Comparison of ENCODE assay signal across 1 cellular context in the genomic region with DNA sequence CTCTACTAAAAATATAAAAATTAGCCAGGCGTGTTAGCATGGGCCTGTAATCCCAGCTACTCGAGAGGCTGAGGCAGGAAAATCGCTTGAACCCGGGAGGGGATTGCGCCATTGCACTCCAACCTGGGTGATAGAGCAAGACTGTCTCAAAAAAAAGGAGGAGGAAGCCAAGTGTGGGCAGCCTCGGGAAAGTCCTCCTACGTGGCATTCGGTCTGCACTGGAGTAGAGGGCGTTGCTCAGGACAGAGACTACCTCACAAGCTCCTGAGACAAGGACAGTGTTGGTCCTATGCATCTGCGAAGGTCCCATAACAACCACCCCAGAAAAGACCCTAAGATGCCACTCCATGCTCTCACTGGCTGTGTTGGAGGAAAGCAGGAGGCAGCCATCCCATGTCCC.
TF ChIP-seq lines count a peak whose summit lies in the region.

No MANE protein-coding gene starts in this region.

TF ChIP-seq in H1, 55 proteins besides CTCF, POLR2A, EP300 and RAD21:
- TF ChIP-seq POLR2AphosphoS5 (IDR thresholded peaks at IDR 0.05; ENCODE audit: low read depth, low read length): no peak
- TF ChIP-seq TBP (IDR thresholded peaks at IDR 0.05; ENCODE audit: low read depth, low read length): no peak
- TF ChIP-seq PHF8 (conservative IDR thresholded peaks at IDR 0.05; ENCODE audit: low read depth, low read length): no peak
- no peak for TF ChIP-seq EZH2 (IDR thresholded peaks at IDR 0.05; ENCODE audit: low read depth, low read length, severe bottlenecking)
- no peak for TF ChIP-seq ATF3 (IDR thresholded peaks at IDR 0.05; ENCODE audit: insufficient read depth, low read depth, low read length)
- no peak for TF ChIP-seq TEAD4 (IDR thresholded peaks at IDR 0.05; ENCODE audit: low read depth, low read length)
- no peak for TF ChIP-seq SIX5 (IDR thresholded peaks at IDR 0.05; ENCODE audit: low read depth, low read length)
- TF ChIP-seq USF2 (IDR thresholded peaks at IDR 0.05; ENCODE audit: low read length): no peak
- no peak for TF ChIP-seq CBX8 (IDR thresholded peaks at IDR 0.05; ENCODE audit: borderline replicate concordance, low read depth, low read length)
- TF ChIP-seq SUZ12 (IDR thresholded peaks at IDR 0.05; ENCODE audit: low read length): no peak
- TF ChIP-seq RNF2 (IDR thresholded peaks at IDR 0.05; ENCODE audit: borderline replicate concordance, low read depth, low read length, missing control alignments, poor library complexity, severe bottlenecking): no peak
- TF ChIP-seq RBBP5 (IDR thresholded peaks at IDR 0.05; ENCODE audit: borderline replicate concordance, low read depth, low read length): no peak
- TF ChIP-seq MAFK (IDR thresholded peaks at IDR 0.05; ENCODE audit: low read depth, low read length): no peak
- no peak for TF ChIP-seq NRF1 (IDR thresholded peaks at IDR 0.05; ENCODE audit: low read depth, low read length)
- no peak for TF ChIP-seq BRCA1 (IDR thresholded peaks at IDR 0.05; ENCODE audit: low read depth, low read length)
